8 cellular contexts compared by ENCODE assay signal in genomic region chr3:128486692-128487537, GRCh38. TPM values are rescaled to one million over a fixed set of nuclear protein-coding genes. Genes with fewer than 3 reads are reported as not detected.
A peak's percentile ranks its signal among the peaks of the same experiment; 100 is the strongest.
DNase-seq lines count a peak whose midpoint lies in the region; ATAC-seq, FAIRE-seq and TF ChIP-seq lines count a peak whose summit lies in the region.

No MANE protein-coding gene starts in this region.

- peaks cover 32% of the 10 kb centered on the region for H3K4me1 Mint-ChIP-seq in activated CD4-positive, alpha-beta T cell treated with anti-CD3 and anti-CD28 coated beads for 36 hours
- H3K4me1 Mint-ChIP-seq in T-helper 17 cell (peaks cover 26% of the 10 kb centered on the region), neural progenitor cell (peaks cover 47% of the 10 kb centered on the region)

- H3K4me3 ChIP-seq in esophagus muscularis mucosa (peak overlapping the region; percentile 59 to 63 (median 62)), neural progenitor cell (peak overlapping the region; percentile 42)

- H3K9ac ChIP-seq in neural progenitor cell: no peak overlapping the region

- peak overlapping the region; percentile 78 for H3K4me2 ChIP-seq in neural progenitor cell

- H2AFZ ChIP-seq in neural progenitor cell (replicated peaks): no peak overlapping the region

- FAIRE-seq in RCC 7860 (lab: Jason Lieb, UNC): no peak

- no peaks in the 10 kb centered on the region for H3K79me2 ChIP-seq in neural progenitor cell (ENCODE audit: low read depth)

- POLR2A ChIA-PET in activated CD4-positive, alpha-beta T cell treated with anti-CD3 and anti-CD28 coated beads for 36 hours (lab: Charles Lee): no interaction called here

- peak; percentile 49 for DNase-seq in activated CD4-positive, alpha-beta T cell treated with anti-CD3 and anti-CD28 coated beads for 36 hours
- DNase-seq in activated CD4-positive, alpha-beta T cell treated with anti-CD3 and anti-CD28 coated beads, Interleukin-2, amount 50 U/mL, for 1 hour: no peak
- DNase-seq in T-helper 17 cell: no peak
- no peak for DNase-seq in esophagus muscularis mucosa (ENCODE audit: extremely low spot score)
- peak; percentile 62 for DNase-seq in neural progenitor cell (ENCODE audit: low spot score)
- no peak for DNase-seq in RCC 7860 (ENCODE audit: low spot score)
- no peak for DNase-seq in putamen (ENCODE audit: low spot score)

- H3K36me3 ChIP-seq in esophagus muscularis mucosa: peaks cover 0 to 14% (median 0%) of the 10 kb centered on the region in 4 donors
- no peaks in the 10 kb centered on the region for H3K36me3 ChIP-seq in neural progenitor cell

- CTCF ChIA-PET in activated CD4-positive, alpha-beta T cell treated with anti-CD3 and anti-CD28 coated beads for 36 hours (lab: Charles Lee): interaction anchor here (1.0 kb wide), 1 partner anchor 10 kb away, joined by 5 read pairs; no protein-coding TSS in a partner anchor

- H3K27me3 Mint-ChIP-seq in activated CD4-positive, alpha-beta T cell treated with anti-CD3 and anti-CD28 coated beads for 36 hours: peaks cover 70% of the 10 kb centered on the region
- H3K27me3 Mint-ChIP-seq in T-helper 17 cell (peaks cover 73% of the 10 kb centered on the region), neural progenitor cell (ENCODE audit: insufficient read depth, low read depth) (peaks cover 82% of the 10 kb centered on the region)

- no peaks in the 10 kb centered on the region for H3K9me3 ChIP-seq in T-helper 17 cell (ENCODE audit: control insufficient read depth, low read length, poor library complexity, severe bottlenecking)
- H3K9me3 ChIP-seq in esophagus muscularis mucosa: no peaks in the 10 kb centered on the region
- no peaks in the 10 kb centered on the region for H3K9me3 ChIP-seq in neural progenitor cell (ENCODE audit: low read depth)

- TF ChIP-seq CTCF in esophagus muscularis mucosa (IDR thresholded peaks at IDR 0.05) (no peak), neural progenitor cell (IDR thresholded peaks at IDR 0.05) (no peak)

- H4K20me1 ChIP-seq in neural progenitor cell (ENCODE audit: low read depth): peaks cover 94% of the 10 kb centered on the region

- peaks cover 47% of the 10 kb centered on the region for H3F3A ChIP-seq in neural progenitor cell (ENCODE audit: low read depth)

- TF ChIP-seq POLR2A in esophagus muscularis mucosa (IDR thresholded peaks at IDR 0.05; ENCODE audit: low read depth): no peak

- H3K27ac Mint-ChIP-seq in activated CD4-positive, alpha-beta T cell treated with anti-CD3 and anti-CD28 coated beads for 36 hours: no peak overlapping the region
- no peak overlapping the region for H3K27ac Mint-ChIP-seq in T-helper 17 cell
- H3K27ac Mint-ChIP-seq in neural progenitor cell: no peak overlapping the region

- H3K36me3 Mint-ChIP-seq in activated CD4-positive, alpha-beta T cell treated with anti-CD3 and anti-CD28 coated beads for 36 hours (ENCODE audit: low read depth): no peaks in the 10 kb centered on the region
- H3K36me3 Mint-ChIP-seq in T-helper 17 cell (ENCODE audit: low read depth): peaks cover 2% of the 10 kb centered on the region
- no peaks in the 10 kb centered on the region for H3K36me3 Mint-ChIP-seq in neural progenitor cell

- H3K4me1 ChIP-seq in esophagus muscularis mucosa (peaks cover 68 to 89% (median 81%) of the 10 kb centered on the region in 4 donors), neural progenitor cell (peaks cover 65% of the 10 kb centered on the region)

- ATAC-seq in activated CD4-positive, alpha-beta T cell treated with anti-CD3 and anti-CD28 coated beads for 36 hours: peak; percentile 17
- peak; percentile 29 for ATAC-seq in T-helper 17 cell
- ATAC-seq in HG02870 (IDR thresholded peaks at IDR 0.05; ENCODE audit: unreplicated experiment): no peak

- peak overlapping the region; percentile 66 to 83 (median 72) for H3K27ac ChIP-seq in esophagus muscularis mucosa (replicated peaks in 1 of 4)
- H3K27ac ChIP-seq in neural progenitor cell: no peak overlapping the region

- intact Hi-C loops in activated CD4-positive, alpha-beta T cell treated with anti-CD3 and anti-CD28 coated beads for 36 hours (cut with DNase I, micrococcal nuclease): loop anchor here in 1 of 2 experiments (5.0 kb wide), 1 partner anchor 40 kb away; no protein-coding TSS in a partner anchor
- intact Hi-C loops in esophagus muscularis mucosa (cut with DNase I): no loop called here

- WGBS in esophagus muscularis mucosa: 0% methylated on average over 16 of the region's 75 CpGs

- TF ChIP-seq EP300 in esophagus muscularis mucosa (IDR thresholded peaks at IDR 0.05): no peak

- H3K27me3 ChIP-seq in esophagus muscularis mucosa: peaks cover 22 to 100% (median 95%) of the 10 kb centered on the region in 4 donors
- peaks cover 100% of the 10 kb centered on the region for H3K27me3 ChIP-seq in neural progenitor cell

- peak overlapping the region; percentile 70 for H3K4me3 Mint-ChIP-seq in activated CD4-positive, alpha-beta T cell treated with anti-CD3 and anti-CD28 coated beads for 36 hours
- peak overlapping the region; percentile 91 for H3K4me3 Mint-ChIP-seq in T-helper 17 cell
- H3K4me3 Mint-ChIP-seq in neural progenitor cell: peak overlapping the region; percentile 80

- no peaks in the 10 kb centered on the region for H3K9me3 Mint-ChIP-seq in activated CD4-positive, alpha-beta T cell treated with anti-CD3 and anti-CD28 coated beads for 36 hours (ENCODE audit: low read depth)
- H3K9me3 Mint-ChIP-seq in neural progenitor cell: no peaks in the 10 kb centered on the region

RNA-seq across cellular contexts. Expression of gene GATA2, which starts 6.1 kb away (rescaled TPM):
- total RNA-seq in activated CD4-positive, alpha-beta T cell treated with anti-CD3 and anti-CD28 coated beads for 36 hours: under 1 TPM; 0.05 to 0.07 TPM
- total RNA-seq in T-helper 17 cell (1 to 10 TPM; 4.0 to 9.7 TPM), esophagus muscularis mucosa (10 to 100 TPM in 3 of 4 donors, 1 to 10 TPM in 1; 10.0 to 16.9 (median 13.4) TPM), neural progenitor cell (ENCODE audit: low replicate concordance) (0.09 TPM in 1 of 2 replicates, not detected in the other)

RNA-seq across cellular contexts. Expression of gene DNAJB8, which starts 20.2 kb away (rescaled TPM):
- not detected for total RNA-seq in activated CD4-positive, alpha-beta T cell treated with anti-CD3 and anti-CD28 coated beads for 36 hours
- total RNA-seq in T-helper 17 cell (not detected), esophagus muscularis mucosa (not detected), neural progenitor cell (ENCODE audit: low replicate concordance) (not detected in 2 replicates)

Comparison
In these comparisons a context has a peak if more than half of its experiments do, and no peak if none do; other contexts are left out.
1. DNase-seq: peak in activated CD4-positive, alpha-beta T cell treated with anti-CD3 and anti-CD28 coated beads for 36 hours (single experiment) and neural progenitor cell (single experiment); none in activated CD4-positive, alpha-beta T cell treated with anti-CD3 and anti-CD28 coated beads, Interleukin-2, amount 50 U/mL, for 1 hour (single experiment), T-helper 17 cell (0 of 3), esophagus muscularis mucosa (single experiment), RCC 7860 (single experiment) and putamen (single experiment).
2. Peak in every context shown above with its lines, with median percentiles within 50 percentile points of each other: H3K4me3 Mint-ChIP-seq.